Comparison of ENCODE assay signal across 34 cellular contexts in the genomic region with DNA sequence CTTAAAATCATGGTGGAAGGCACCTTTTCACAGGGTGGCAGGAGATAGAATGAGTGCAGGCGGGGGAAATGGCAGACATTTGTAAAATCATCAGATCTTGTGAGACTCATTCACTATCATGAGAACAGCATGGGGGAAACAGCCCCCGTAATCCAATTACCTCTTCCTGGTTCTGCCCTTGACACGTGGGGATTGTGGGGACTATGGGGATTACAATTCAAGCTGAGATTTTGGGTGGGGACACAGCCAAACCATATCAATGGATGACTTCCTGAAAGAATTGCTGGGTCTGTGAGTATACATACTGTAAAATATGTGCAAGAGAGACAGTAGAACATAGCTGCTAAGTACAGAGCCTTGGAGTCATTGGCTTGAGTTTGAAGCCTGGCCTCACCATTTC.
"Had no signal": no experiment of that assay in that cellular context is flagged by ENCODE, and none has a peak within 500 bp of the region (broad histone marks: within the 10 kb centered on the region; RNA-seq: fewer than 3 reads in every experiment).

No MANE protein-coding gene starts in this region.

- H3K4me1 ChIP-seq: ascending aorta had no signal

- H3K36me3 ChIP-seq: ascending aorta, Peyer's patch, WERI-Rb-1 had no signal

- DNase-seq: activated CD4-positive, alpha-beta memory T cell treated with anti-CD3 and anti-CD28 coated beads for 36 hours; activated CD4-positive, alpha-beta T cell treated with anti-CD3 and anti-CD28 coated beads, Interleukin-2, amount 10 ng/mL, durations not matched to agents 7 days and 5 days; activated CD8-positive, alpha-beta memory T cell treated with anti-CD3 and anti-CD28 coated beads, Interleukin-2, amount 50 U/mL, for 4 hours; activated gamma-delta T cell treated with Interleukin-2 at 50 U/mL for 16 hours; activated naive CD4-positive, alpha-beta T cell treated with anti-CD3 and anti-CD28 coated beads, Interleukin-2, amount 50 U/mL, for 16 hours; activated naive CD8-positive, alpha-beta T cell treated with anti-CD3 and anti-CD28 coated beads for 36 hours; activated T-cell treated with anti-CD3 and anti-CD28 coated beads for 4 hours; activated T-cell treated with anti-CD3 and anti-CD28 coated beads, Interleukin-2, amount 50 U/mL, for 4 hours; amniotic stem cell; Karpas-422; KBM-7; NCI-H1105; NCI-H1436; NCI-H1694; NCI-H1930; NCI-H2081 treated with DMSO at 0.1 percent for 48 hours; NCI-H226; NCI-H446 treated with DMSO at 0.1 percent for 48 hours; NCI-H524; NCI-H69; NK-92 treated with Interleukin-12 subunit alpha and Interleukin-12 subunit beta, amount 100 ng/mL, for 24 hours; PC-3; Peyer's patch; SIG-M5; SW 1271; T-helper 1 cell; T1000; WERI-Rb-1 had no signal

- H3K27me3 ChIP-seq: ascending aorta, cardiac muscle cell, Peyer's patch had no signal

- H3K4me1 Mint-ChIP-seq: activated CD4-positive, alpha-beta T cell treated with anti-CD3 and anti-CD28 coated beads, Interleukin-2, amount 10 ng/mL, durations not matched to agents 7 days and 5 days; central memory CD8-positive, alpha-beta T cell had no signal

- H3K27ac ChIP-seq: ascending aorta, cardiac muscle cell, Peyer's patch, RWPE1, WERI-Rb-1 had no signal

- H3K4me3 ChIP-seq: ascending aorta, cardiac muscle cell, Peyer's patch had no signal

- H3K4me3 Mint-ChIP-seq: activated CD4-positive, alpha-beta memory T cell treated with anti-CD3 and anti-CD28 coated beads for 36 hours; activated CD4-positive, alpha-beta T cell treated with anti-CD3 and anti-CD28 coated beads, Interleukin-2, amount 10 ng/mL, durations not matched to agents 7 days and 5 days; activated naive CD8-positive, alpha-beta T cell treated with anti-CD3 and anti-CD28 coated beads for 36 hours; activated T-cell treated with anti-CD3 and anti-CD28 coated beads, Interleukin-2, amount 50 U/mL, for 4 hours; activated T-helper 1 cell treated with anti-CD3 and anti-CD28 coated beads, Interleukin-12 subunit alpha, Interleukin-12 subunit beta, Interleukin-2, Interleukin-4 antibody, amounts not matched to agents 30 ng/mL and 10 ng/mL and 1 ng/mL, durations not matched to agents 14 hours and 24 hours and 36 hours; central memory CD8-positive, alpha-beta T cell had no signal

- H3K9me3 Mint-ChIP-seq: activated CD4-positive, alpha-beta memory T cell treated with anti-CD3 and anti-CD28 coated beads for 36 hours; activated CD4-positive, alpha-beta T cell treated with anti-CD3 and anti-CD28 coated beads, Interleukin-2, amount 10 ng/mL, durations not matched to agents 7 days and 5 days; activated naive CD8-positive, alpha-beta T cell treated with anti-CD3 and anti-CD28 coated beads for 36 hours; activated T-cell treated with anti-CD3 and anti-CD28 coated beads, Interleukin-2, amount 50 U/mL, for 4 hours; activated T-helper 1 cell treated with anti-CD3 and anti-CD28 coated beads, Interleukin-12 subunit alpha, Interleukin-12 subunit beta, Interleukin-2, Interleukin-4 antibody, amounts not matched to agents 30 ng/mL and 10 ng/mL and 1 ng/mL, durations not matched to agents 14 hours and 24 hours and 36 hours; central memory CD8-positive, alpha-beta T cell had no signal

- ATAC-seq: activated T-cell treated with anti-CD3 and anti-CD28 coated beads, Interleukin-2, amount 50 U/mL, for 4 hours; PC-3; Right ventricle myocardium inferior had no signal

- H3K36me3 Mint-ChIP-seq: activated CD4-positive, alpha-beta memory T cell treated with anti-CD3 and anti-CD28 coated beads for 36 hours had no signal

- H3K9me3 ChIP-seq: ascending aorta, Peyer's patch had no signal

- H3K27ac Mint-ChIP-seq: activated CD4-positive, alpha-beta memory T cell treated with anti-CD3 and anti-CD28 coated beads for 36 hours; activated CD4-positive, alpha-beta T cell treated with anti-CD3 and anti-CD28 coated beads, Interleukin-2, amount 10 ng/mL, durations not matched to agents 7 days and 5 days; activated naive CD8-positive, alpha-beta T cell treated with anti-CD3 and anti-CD28 coated beads for 36 hours; activated T-helper 1 cell treated with anti-CD3 and anti-CD28 coated beads, Interleukin-12 subunit alpha, Interleukin-12 subunit beta, Interleukin-2, Interleukin-4 antibody, amounts not matched to agents 30 ng/mL and 10 ng/mL and 1 ng/mL, durations not matched to agents 14 hours and 24 hours and 36 hours had no signal

- H3K27me3 Mint-ChIP-seq: activated CD4-positive, alpha-beta memory T cell treated with anti-CD3 and anti-CD28 coated beads for 36 hours; activated CD4-positive, alpha-beta T cell treated with anti-CD3 and anti-CD28 coated beads, Interleukin-2, amount 10 ng/mL, durations not matched to agents 7 days and 5 days; activated naive CD8-positive, alpha-beta T cell treated with anti-CD3 and anti-CD28 coated beads for 36 hours; central memory CD8-positive, alpha-beta T cell had no signal
